Comparison of ENCODE assay signal across 24 cellular contexts in the genomic region with DNA sequence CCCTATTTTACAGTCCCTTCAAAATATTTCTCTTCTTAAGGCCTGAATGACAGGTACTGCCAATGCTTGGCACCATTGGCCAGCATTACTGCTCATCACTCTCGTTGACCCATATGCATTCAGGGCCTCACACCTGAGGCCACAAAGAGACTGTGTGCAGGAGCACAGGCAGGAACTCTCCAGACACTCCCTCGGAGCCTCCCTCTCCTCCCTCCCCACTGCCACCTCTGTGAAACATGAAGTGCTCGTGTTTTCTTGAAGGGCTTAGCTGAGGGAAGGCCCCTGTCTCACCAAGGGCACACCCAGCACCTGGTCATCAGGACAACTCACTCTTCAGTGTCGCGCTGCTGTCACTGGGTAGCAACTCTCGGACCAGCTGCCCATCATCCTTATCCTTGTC.
"Had no signal": no experiment of that assay in that cellular context is flagged by ENCODE, and none has a peak within 500 bp of the region (broad histone marks: within the 10 kb centered on the region; RNA-seq: fewer than 3 reads in every experiment).

No MANE protein-coding gene starts in this region.

- H3K9me3 ChIP-seq: stomach, suprapubic skin, testis, thoracic aorta, thyroid gland, tibial artery, tibial nerve, transverse colon, upper lobe of left lung, upper lobe of right lung, uterus, vagina had no signal

- H3K4me3 ChIP-seq: stomach, suprapubic skin, testis, thoracic aorta, thyroid gland, tibial artery, tibial nerve, transverse colon, upper lobe of left lung, upper lobe of right lung, uterus, vagina had no signal

- H3K27me3 ChIP-seq: stomach, suprapubic skin, testis, thyroid gland, tibial artery, tibial nerve, transverse colon, upper lobe of left lung, upper lobe of right lung, uterus, vagina had no signal

- H3K36me3 ChIP-seq: stomach, suprapubic skin, thoracic aorta, thyroid gland, tibial artery, tibial nerve, transverse colon, upper lobe of left lung, upper lobe of right lung, uterus, vagina had no signal

- H3K27ac ChIP-seq: stomach, suprapubic skin, testis, thoracic aorta, thyroid gland, tibial artery, tibial nerve, transverse colon, upper lobe of left lung, upper lobe of right lung, uterus, vagina had no signal

- DNase-seq: stimulated activated CD4-positive, alpha-beta T cell treated with anti-CD3 and anti-CD28 coated beads, Interleukin-2, amount 100 ng/mL, for 48 hours; stimulated activated CD4-positive, alpha-beta T cell treated with anti-CD3 and anti-CD28 coated beads, Interleukin-4, amount 100 ng/mL, for 1 hour; stimulated activated CD4-positive, alpha-beta T cell treated with anti-CD3 and anti-CD28 coated beads, Interleukin-4, amount 100 ng/mL, for 24 hours; stimulated activated CD4-positive, alpha-beta T cell treated with anti-CD3 and anti-CD28 coated beads, Interleukin-4, amount 100 ng/mL, for 4 hours; stimulated activated CD8-positive, alpha-beta memory T cell treated with anti-CD3 and anti-CD28 coated beads, Interleukin-4, amount 100 ng/mL, for 48 hours; stimulated activated naive B cell treated with anti-CD40 and anti-IgM and Interleukin-4, amounts not matched to agents 10 μg/mL and 1 μg/mL and 100 μg/mL, for 72 hours; stimulated activated naive CD4-positive, alpha-beta T cell; stimulated activated naive CD4-positive, alpha-beta T cell treated with Interleukin-2 at 50 U/mL for 16 hours; stimulated activated naive CD8-positive, alpha-beta T cell treated with anti-CD3 and anti-CD28 coated beads, Interleukin-15, amount 100 ng/mL, for 72 hours; stimulated activated naive CD8-positive, alpha-beta T cell treated with anti-CD3 and anti-CD28 coated beads, Interleukin-15, Interleukin-2, amounts not matched to agents 100 U/mL and 50 U/mL, for 24 hours; stomach; substantia nigra; testis; thyroid gland; tibial artery; transverse colon; trophoblast cell; upper lobe of left lung; upper lobe of right lung; uterus had no signal

- H3K4me1 ChIP-seq: stomach, suprapubic skin, testis, tibial nerve, transverse colon, upper lobe of left lung, upper lobe of right lung, uterus, vagina had no signal
